Comparison of ENCODE assay signal across 2 cellular contexts in the genomic region with DNA sequence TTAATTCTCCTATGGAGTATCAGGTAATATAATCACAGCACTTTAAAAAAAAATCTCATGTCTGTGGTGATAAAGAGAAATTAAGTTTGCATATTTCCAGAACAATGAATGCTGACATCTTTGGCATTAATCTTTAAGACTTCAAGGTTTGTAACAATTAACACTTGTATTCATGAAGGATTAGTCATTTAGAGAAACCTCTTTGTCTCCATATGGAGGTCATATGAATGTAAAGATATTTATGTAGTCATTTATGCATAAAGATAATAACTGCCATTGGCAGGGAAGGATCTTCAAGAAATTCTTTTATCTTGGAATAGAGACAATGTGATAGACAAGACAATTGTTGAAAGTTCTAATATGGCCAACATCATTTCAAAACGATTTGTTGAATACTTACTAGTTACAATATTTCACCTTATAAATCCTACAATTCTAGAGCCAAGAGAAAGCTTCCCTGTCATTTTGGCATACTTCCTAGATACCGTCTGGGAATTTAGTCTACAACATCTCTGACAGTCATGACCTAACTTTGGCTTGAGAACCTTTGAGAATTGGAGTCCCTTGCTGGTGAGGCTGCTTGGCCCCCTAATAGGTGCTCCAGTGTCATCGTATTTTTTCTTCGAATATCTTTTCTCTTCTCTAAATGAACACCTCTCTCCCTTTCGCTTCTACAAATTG.
TF ChIP-seq lines count a peak whose summit lies in the region.

No MANE protein-coding gene starts in this region.

TF ChIP-seq in IMR-90, 13 proteins besides CTCF, POLR2A, EP300 and RAD21:
- TF ChIP-seq FOS (IDR thresholded peaks at IDR 0.05; ENCODE audit: low read depth, low read length) (no peak), RCOR1 (IDR thresholded peaks at IDR 0.05; ENCODE audit: insufficient replicate concordance, low read length) (no peak), MXI1 (IDR thresholded peaks at IDR 0.05; ENCODE audit: borderline replicate concordance, low read depth, low read length) (no peak), CHD1 (IDR thresholded peaks at IDR 0.05; ENCODE audit: low read depth, low read length) (no peak), BHLHE40 (IDR thresholded peaks at IDR 0.05; ENCODE audit: low read depth, low read length) (no peak), NFE2L2 (IDR thresholded peaks at IDR 0.05; ENCODE audit: low read depth, low read length) (no peak), MAZ (IDR thresholded peaks at IDR 0.05; ENCODE audit: borderline replicate concordance, low read depth, low read length) (no peak), SMC3 (IDR thresholded peaks at IDR 0.05; ENCODE audit: low read depth, low read length) (no peak), RFX5 (IDR thresholded peaks at IDR 0.05; ENCODE audit: low read depth, low read length) (no peak), CEBPB (IDR thresholded peaks at IDR 0.05; ENCODE audit: low read depth, low read length) (no peak), USF2 (IDR thresholded peaks at IDR 0.05; ENCODE audit: low read depth, low read length) (no peak)
- TF ChIP-seq, protein P1, sequence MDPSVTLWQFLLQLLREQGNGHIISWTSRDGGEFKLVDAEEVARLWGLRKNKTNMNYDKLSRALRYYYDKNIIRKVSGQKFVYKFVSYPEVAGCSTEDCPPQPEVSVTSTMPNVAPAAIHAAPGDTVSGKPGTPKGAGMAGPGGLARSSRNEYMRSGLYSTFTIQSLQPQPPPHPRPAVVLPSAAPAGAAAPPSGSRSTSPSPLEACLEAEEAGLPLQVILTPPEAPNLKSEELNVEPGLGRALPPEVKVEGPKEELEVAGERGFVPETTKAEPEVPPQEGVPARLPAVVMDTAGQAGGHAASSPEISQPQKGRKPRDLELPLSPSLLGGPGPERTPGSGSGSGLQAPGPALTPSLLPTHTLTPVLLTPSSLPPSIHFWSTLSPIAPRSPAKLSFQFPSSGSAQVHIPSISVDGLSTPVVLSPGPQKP (IDR thresholded peaks at IDR 0.05; ENCODE audit: borderline replicate concordance, low read depth, low read length), result no peak

TF ChIP-seq in GM12878, 131 proteins besides CTCF, POLR2A, EP300 and RAD21:
- peak; percentile 77 for TF ChIP-seq JUNB (IDR thresholded peaks at IDR 0.05)
- no peak for TF ChIP-seq SUPT20H (IDR thresholded peaks at IDR 0.05; ENCODE audit: borderline replicate concordance, control insufficient read depth, low read depth, low read length)
- TF ChIP-seq NFIC (IDR thresholded peaks at IDR 0.05; ENCODE audit: low read depth, low read length), result 0 out of 2 replicates have a peak, but pooled peaks have one; percentile 19
- 0 out of 2 replicates have a peak, but pooled peaks have one; percentile 13 for TF ChIP-seq MTA2 (IDR thresholded peaks at IDR 0.05; ENCODE audit: low read depth)
- TF ChIP-seq, protein P2, sequence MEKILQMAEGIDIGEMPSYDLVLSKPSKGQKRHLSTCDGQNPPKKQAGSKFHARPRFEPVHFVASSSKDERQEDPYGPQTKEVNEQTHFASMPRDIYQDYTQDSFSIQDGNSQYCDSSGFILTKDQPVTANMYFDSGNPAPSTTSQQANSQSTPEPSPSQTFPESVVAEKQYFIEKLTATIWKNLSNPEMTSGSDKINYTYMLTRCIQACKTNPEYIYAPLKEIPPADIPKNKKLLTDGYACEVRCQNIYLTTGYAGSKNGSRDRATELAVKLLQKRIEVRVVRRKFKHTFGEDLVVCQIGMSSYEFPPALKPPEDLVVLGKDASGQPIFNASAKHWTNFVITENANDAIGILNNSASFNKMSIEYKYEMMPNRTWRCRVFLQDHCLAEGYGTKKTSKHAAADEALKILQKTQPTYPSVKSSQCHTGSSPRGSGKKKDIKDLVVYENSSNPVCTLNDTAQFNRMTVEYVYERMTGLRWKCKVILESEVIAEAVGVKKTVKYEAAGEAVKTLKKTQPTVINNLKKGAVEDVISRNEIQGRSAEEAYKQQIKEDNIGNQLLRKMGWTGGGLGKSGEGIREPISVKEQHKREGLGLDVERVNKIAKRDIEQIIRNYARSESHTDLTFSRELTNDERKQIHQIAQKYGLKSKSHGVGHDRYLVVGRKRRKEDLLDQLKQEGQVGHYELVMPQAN (conservative IDR thresholded peaks at IDR 0.05), result no peak
